ENCODE assay signal across 8 cellular contexts in the genomic region with DNA sequence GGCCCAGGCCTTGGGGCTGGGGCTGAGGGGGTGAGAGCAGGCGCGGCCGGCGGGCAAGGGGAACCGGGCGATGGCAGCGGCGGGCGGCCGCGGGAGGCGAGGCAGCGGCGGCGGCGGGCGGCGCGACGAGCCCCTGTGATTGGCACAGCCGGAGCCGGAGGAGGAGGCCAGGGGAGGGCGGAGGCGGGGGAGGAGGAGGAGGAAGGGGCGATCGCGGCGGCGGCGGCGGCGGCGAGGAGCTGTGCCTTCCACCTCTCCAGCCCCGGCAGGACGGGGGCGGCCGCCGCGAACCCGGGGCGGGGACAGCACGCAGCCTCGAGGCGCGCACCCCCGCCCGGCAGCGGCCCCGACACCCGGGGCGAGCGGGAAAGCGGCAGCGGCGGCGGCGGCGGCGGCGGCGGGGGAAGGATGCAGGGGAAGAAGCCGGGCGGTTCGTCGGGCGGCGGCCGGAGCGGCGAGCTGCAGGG. TPM values are rescaled to one million over a fixed set of nuclear protein-coding genes. Genes with fewer than 3 reads are reported as not detected.
DNase-seq lines count a peak whose midpoint lies in the region; ATAC-seq and TF ChIP-seq lines count a peak whose summit lies in the region.

A gene (plus strand): TSS at position 208 of the 467 bp plus-strand sequence.

- no peak for TF ChIP-seq POLR2A in esophagus muscularis mucosa (IDR thresholded peaks at IDR 0.05; ENCODE audit: low read depth)

- peaks cover 2 to 20% (median 5%) of the 10 kb centered on the region in 7 donors for H3K9me3 Mint-ChIP-seq in naive B cell
- H3K9me3 Mint-ChIP-seq in stimulated activated naive CD8-positive, alpha-beta T cell treated with anti-CD3 and anti-CD28 coated beads, Interleukin-15, Interleukin-2, amounts not matched to agents 100 ng/mL and 50 ng/mL, for 24 hours = no peaks in the 10 kb centered on the region

- H3K27me3 ChIP-seq in esophagus muscularis mucosa = no peaks in the 10 kb centered on the region

- H3K4me1 Mint-ChIP-seq in naive B cell = peaks cover 20 to 29% (median 23%) of the 10 kb centered on the region in 3 donors
- H3K4me1 Mint-ChIP-seq in stimulated activated naive CD8-positive, alpha-beta T cell treated with anti-CD3 and anti-CD28 coated beads, Interleukin-15, Interleukin-2, amounts not matched to agents 100 ng/mL and 50 ng/mL, for 24 hours (ENCODE audit: low read depth) = peaks cover 64% of the 10 kb centered on the region

- peak within 1 kb of the TSS; percentile 87 to 96 (median 96) for H3K27ac ChIP-seq in esophagus muscularis mucosa (replicated peaks in 1 of 4)

- no peaks in the 10 kb centered on the region for H3K36me3 ChIP-seq in esophagus muscularis mucosa

- no peak for TF ChIP-seq CTCF in esophagus muscularis mucosa (IDR thresholded peaks at IDR 0.05)

- 3% methylated on average over 33 of the region's 70 CpGs for WGBS in esophagus muscularis mucosa

- peak; percentile 72 for DNase-seq in NCI-H748 (lab: John Stamatoyannopoulos, UW; ENCODE audit: unreplicated experiment)
- DNase-seq in NCI-H748 treated with DMSO at 0.1 percent for 48 hours (lab: John Stamatoyannopoulos, UW) = no peak
- DNase-seq in NOMO-1 (lab: John Stamatoyannopoulos, UW; ENCODE audit: unreplicated experiment in 2 of 2) = peak; percentile 45 to 71
- peak; percentile 85 for DNase-seq in activated T-cell treated with anti-CD3 and anti-CD28 coated beads, Interleukin-2, amount 50 U/mL, for 1 hour
- peak; percentile 93 for DNase-seq in esophagus muscularis mucosa (ENCODE audit: extremely low spot score)
- no peak for DNase-seq in naive B cell

- peaks cover 65 to 70% (median 67%) of the 10 kb centered on the region in 3 donors for H3K27me3 Mint-ChIP-seq in naive B cell
- peaks cover 5% of the 10 kb centered on the region for H3K27me3 Mint-ChIP-seq in stimulated activated naive CD8-positive, alpha-beta T cell treated with anti-CD3 and anti-CD28 coated beads, Interleukin-15, Interleukin-2, amounts not matched to agents 100 ng/mL and 50 ng/mL, for 24 hours

- H3K4me3 Mint-ChIP-seq in naive B cell = peak within 1 kb of the TSS; percentile 52 to 83 (median 61)
- H3K4me3 Mint-ChIP-seq in stimulated activated naive CD8-positive, alpha-beta T cell treated with anti-CD3 and anti-CD28 coated beads, Interleukin-15, Interleukin-2, amounts not matched to agents 100 ng/mL and 50 ng/mL, for 24 hours = peak within 1 kb of the TSS; percentile 80

- no peaks in the 10 kb centered on the region for H3K9me3 ChIP-seq in esophagus muscularis mucosa

- H3K4me1 ChIP-seq in esophagus muscularis mucosa = peaks cover 40 to 55% (median 49%) of the 10 kb centered on the region in 4 donors

- peaks cover 0 to 10% of the 10 kb centered on the region in 2 donors for H3K36me3 Mint-ChIP-seq in naive B cell
- no peaks in the 10 kb centered on the region for H3K36me3 Mint-ChIP-seq in stimulated activated naive CD8-positive, alpha-beta T cell treated with anti-CD3 and anti-CD28 coated beads, Interleukin-15, Interleukin-2, amounts not matched to agents 100 ng/mL and 50 ng/mL, for 24 hours (ENCODE audit: low read depth)

- ATAC-seq in HG03039 (IDR thresholded peaks at IDR 0.05; ENCODE audit: unreplicated experiment) (peak; percentile 18), naive B cell (ENCODE audit: low read depth in 2 of 2) (peak; percentile 23 to 35)

- no peak for TF ChIP-seq EP300 in esophagus muscularis mucosa (IDR thresholded peaks at IDR 0.05)

- peak within 1 kb of the TSS; percentile 79 to 87 (median 82) for H3K4me3 ChIP-seq in esophagus muscularis mucosa

- no peak within 1 kb of the TSS for H3K27ac Mint-ChIP-seq in naive B cell
- peak within 1 kb of the TSS; percentile 57 for H3K27ac Mint-ChIP-seq in stimulated activated naive CD8-positive, alpha-beta T cell treated with anti-CD3 and anti-CD28 coated beads, Interleukin-15, Interleukin-2, amounts not matched to agents 100 ng/mL and 50 ng/mL, for 24 hours

- intact Hi-C loops in esophagus muscularis mucosa (cut with DNase I) = loop anchor here (5.0 kb wide), 3 partner anchors 74 to 224 kb away; no protein-coding TSS in a partner anchor

RNA-seq across cellular contexts. Expression of the gene that starts here (rescaled TPM):
- total RNA-seq in esophagus muscularis mucosa = 10 to 100 TPM in 3 of 4 donors, 1 to 10 TPM in 1; 5.6 to 17.5 (median 12.3) TPM
- polyA plus RNA-seq in naive B cell (ENCODE audit: low read depth in 6 of 6) = under 1 TPM in 4 of 6 donors, not detected in 2; 0.25 to 0.73 (median 0.47) TPM

Comparison
In these comparisons a context has a peak if more than half of its experiments do, and no peak if none do; other contexts are left out.
1. DNase-seq: peak in NCI-H748 (single experiment), NOMO-1 (2 of 2), activated T-cell treated with anti-CD3 and anti-CD28 coated beads, Interleukin-2, amount 50 U/mL, for 1 hour (single experiment) and esophagus muscularis mucosa (single experiment); none in NCI-H748 treated with DMSO at 0.1 percent for 48 hours (single experiment) and naive B cell (single experiment).
2. Peak in ATAC-seq in naive B cell; RNA of the gene not detected or under 1 TPM.